Comparison of ENCODE assay signal across 28 cellular contexts in genomic region chr10:1093696-1094095, GRCh38.
"Had no signal": no experiment of that assay in that cellular context is flagged by ENCODE, and none has a peak within 500 bp of the region (broad histone marks: within the 10 kb centered on the region; RNA-seq: fewer than 3 reads in every experiment).

No MANE protein-coding gene starts in this region.

- H3K27me3 ChIP-seq: MG63, SJCRH30 had no signal

- H3K27ac Mint-ChIP-seq: activated CD4-positive, alpha-beta T cell treated with anti-CD3 and anti-CD28 coated beads, Interleukin-2, amount 10 ng/mL, durations not matched to agents 24 days and 14 days; activated CD8-positive, alpha-beta T cell treated with anti-CD3 and anti-CD28 coated beads, Interleukin-2, amount 10 ng/mL, durations not matched to agents 7 days and 5 days; activated naive CD4-positive, alpha-beta T cell treated with anti-CD3 and anti-CD28 coated beads, Interleukin-2, amount 10 ng/mL, durations not matched to agents 7 days and 5 days; activated naive CD8-positive, alpha-beta T cell; brain had no signal

- H3K4me3 Mint-ChIP-seq: activated CD4-positive, alpha-beta T cell treated with anti-CD3 and anti-CD28 coated beads, Interleukin-2, amount 10 ng/mL, durations not matched to agents 24 days and 14 days; activated CD8-positive, alpha-beta T cell treated with anti-CD3 and anti-CD28 coated beads, Interleukin-2, amount 10 ng/mL, durations not matched to agents 7 days and 5 days; activated naive CD4-positive, alpha-beta T cell treated with anti-CD3 and anti-CD28 coated beads, Interleukin-2, amount 10 ng/mL, durations not matched to agents 7 days and 5 days; activated naive CD8-positive, alpha-beta T cell; activated naive CD8-positive, alpha-beta T cell treated with anti-CD3 and anti-CD28 coated beads, Interleukin-2, amount 50 U/mL, for 24 hours; brain had no signal

- H3K4me1 ChIP-seq: SJCRH30 had no signal

- H3K9me3 Mint-ChIP-seq: activated CD4-positive, alpha-beta T cell treated with anti-CD3 and anti-CD28 coated beads, Interleukin-2, amount 10 ng/mL, durations not matched to agents 24 days and 14 days; activated naive CD4-positive, alpha-beta T cell treated with anti-CD3 and anti-CD28 coated beads, Interleukin-2, amount 10 ng/mL, durations not matched to agents 7 days and 5 days; activated naive CD8-positive, alpha-beta T cell treated with anti-CD3 and anti-CD28 coated beads, Interleukin-2, amount 50 U/mL, for 24 hours; brain had no signal

- ATAC-seq: activated CD8-positive, alpha-beta T cell treated with anti-CD3 and anti-CD28 coated beads, Interleukin-2, amount 10 ng/mL, durations not matched to agents 7 days and 5 days; Panc1 had no signal

- H3K9me3 ChIP-seq: MG63, SJCRH30 had no signal

- H3K4me3 ChIP-seq: MG63, SJCRH30, SK-N-MC had no signal

- H3K27me3 Mint-ChIP-seq: activated CD4-positive, alpha-beta T cell treated with anti-CD3 and anti-CD28 coated beads, Interleukin-2, amount 10 ng/mL, durations not matched to agents 24 days and 14 days; activated naive CD4-positive, alpha-beta T cell treated with anti-CD3 and anti-CD28 coated beads, Interleukin-2, amount 10 ng/mL, durations not matched to agents 7 days and 5 days; activated naive CD8-positive, alpha-beta T cell; activated naive CD8-positive, alpha-beta T cell treated with anti-CD3 and anti-CD28 coated beads, Interleukin-2, amount 50 U/mL, for 24 hours; brain had no signal

- H3K4me1 Mint-ChIP-seq: activated naive CD4-positive, alpha-beta T cell treated with anti-CD3 and anti-CD28 coated beads, Interleukin-2, amount 10 ng/mL, durations not matched to agents 7 days and 5 days; brain had no signal

- H3K27ac ChIP-seq: SJCRH30, SK-N-MC, WERI-Rb-1 had no signal

- H3K36me3 ChIP-seq: SJCRH30, WERI-Rb-1 had no signal

- DNase-seq: activated CD4-positive, alpha-beta T cell treated with anti-CD3 and anti-CD28 coated beads for 1 hour; activated CD4-positive, CD25-positive, alpha-beta regulatory T cell; activated CD8-positive, alpha-beta memory T cell treated with anti-CD3 and anti-CD28 coated beads, Interleukin-2, amount 50 U/mL, for 4 hours; activated CD8-positive, alpha-beta T cell treated with anti-CD3 and anti-CD28 coated beads, Interleukin-2, amount 10 ng/mL, durations not matched to agents 7 days and 5 days; activated effector memory CD4-positive, alpha-beta T cell treated with Interleukin-2 at 50 U/mL for 16 hours; activated naive CD4-positive, alpha-beta T cell treated with anti-CD3 and anti-CD28 coated beads, Interleukin-2, amount 10 ng/mL, durations not matched to agents 7 days and 5 days; anterior cingulate cortex; caudate nucleus; Kasumi-1; MG63; NCI-H1048; NCI-H1105 treated with DMSO at 0.1 percent for 48 hours; NCI-H1436; NCI-H1694; NCI-H1930; NCI-H2081 treated with DMSO at 0.1 percent for 48 hours; NCI-H226; NCI-H524 treated with DMSO at 0.1 percent for 48 hours; SHP77; SJCRH30; T1000; WERI-Rb-1 had no signal
